18 cellular contexts compared by ENCODE assay signal in genomic region chr17:57856792-57857620, GRCh38.
"Had no signal": no experiment of that assay in that cellular context is flagged by ENCODE, and none has a peak within 500 bp of the region (broad histone marks: within the 10 kb centered on the region; RNA-seq: fewer than 3 reads in every experiment).

No MANE protein-coding gene starts in this region.

- H3K36me3 ChIP-seq: breast epithelium, esophagus squamous epithelium, uterus had no signal

- H3K27me3 ChIP-seq: breast epithelium, esophagus squamous epithelium, uterus had no signal

- H3K27ac ChIP-seq: breast epithelium, parathyroid adenoma, uterus had no signal

- DNase-seq: activated CD4-positive, CD25-positive, alpha-beta regulatory T cell treated with anti-CD3 and anti-CD28 coated beads, Interleukin-2, amount 50 U/mL, for 72 hours; activated gamma-delta T cell; activated T-cell treated with anti-CD3 and anti-CD28 coated beads, Interleukin-2, amount 50 U/mL, for 24 hours; esophagus squamous epithelium; stimulated activated CD4-positive, alpha-beta T cell treated with anti-CD3 and anti-CD28 coated beads, Interleukin-12 subunit alpha, Interleukin-12 subunit beta, amount 100 ng/mL, for 4 hours; T-helper 17 cell had no signal

- H3K4me3 Mint-ChIP-seq: activated CD4-positive, alpha-beta memory T cell treated with anti-CD3 and anti-CD28 coated beads, Interleukin-2, amount 10 ng/mL, durations not matched to agents 7 days and 5 days; activated CD4-positive, alpha-beta T cell treated with anti-CD3 and anti-CD28 coated beads, Interleukin-2, amount 10 ng/mL, durations not matched to agents 24 days and 14 days; activated naive CD4-positive, alpha-beta T cell treated with anti-CD3 and anti-CD28 coated beads, Interleukin-2, amount 50 U/mL, for 24 hours; activated naive CD8-positive, alpha-beta T cell treated with anti-CD3 and anti-CD28 coated beads, Interleukin-2, amount 50 U/mL, for 24 hours; activated T-cell treated with anti-CD3 and anti-CD28 coated beads, Interleukin-2, amount 50 U/mL, for 24 hours; central memory CD8-positive, alpha-beta T cell; dendritic cell treated with granulocyte-macrophage colony-stimulating factor and Interleukin-4, amounts not matched to agents 40 ng/mL and 50 ng/mL, for 4 days; naive thymus-derived CD4-positive, alpha-beta T cell; T-helper 17 cell; type B pancreatic cell had no signal

- H3K36me3 Mint-ChIP-seq: activated naive CD4-positive, alpha-beta T cell treated with anti-CD3 and anti-CD28 coated beads, Interleukin-2, amount 50 U/mL, for 24 hours; type B pancreatic cell had no signal

- H3K27ac Mint-ChIP-seq: activated CD4-positive, alpha-beta memory T cell treated with anti-CD3 and anti-CD28 coated beads, Interleukin-2, amount 10 ng/mL, durations not matched to agents 7 days and 5 days; activated CD4-positive, alpha-beta T cell treated with anti-CD3 and anti-CD28 coated beads, Interleukin-2, amount 10 ng/mL, durations not matched to agents 24 days and 14 days; activated naive CD4-positive, alpha-beta T cell treated with anti-CD3 and anti-CD28 coated beads, Interleukin-2, amount 50 U/mL, for 24 hours; activated naive CD8-positive, alpha-beta T cell treated with anti-CD3 and anti-CD28 coated beads, Interleukin-2, amount 50 U/mL, for 24 hours; activated T-cell treated with anti-CD3 and anti-CD28 coated beads, Interleukin-2, amount 50 U/mL, for 24 hours; dendritic cell treated with granulocyte-macrophage colony-stimulating factor and Interleukin-4, amounts not matched to agents 40 ng/mL and 50 ng/mL, for 4 days; naive thymus-derived CD4-positive, alpha-beta T cell; T-helper 17 cell; type B pancreatic cell had no signal

- H3K9me3 Mint-ChIP-seq: activated CD4-positive, alpha-beta memory T cell treated with anti-CD3 and anti-CD28 coated beads, Interleukin-2, amount 10 ng/mL, durations not matched to agents 7 days and 5 days; activated CD4-positive, alpha-beta T cell treated with anti-CD3 and anti-CD28 coated beads, Interleukin-2, amount 10 ng/mL, durations not matched to agents 24 days and 14 days; activated naive CD4-positive, alpha-beta T cell treated with anti-CD3 and anti-CD28 coated beads, Interleukin-2, amount 50 U/mL, for 24 hours; activated naive CD8-positive, alpha-beta T cell treated with anti-CD3 and anti-CD28 coated beads, Interleukin-2, amount 50 U/mL, for 24 hours; activated T-cell treated with anti-CD3 and anti-CD28 coated beads, Interleukin-2, amount 50 U/mL, for 24 hours; central memory CD8-positive, alpha-beta T cell; dendritic cell treated with granulocyte-macrophage colony-stimulating factor and Interleukin-4, amounts not matched to agents 40 ng/mL and 50 ng/mL, for 4 days; naive thymus-derived CD4-positive, alpha-beta T cell; neural crest cell; type B pancreatic cell had no signal

- H3K9ac ChIP-seq: parathyroid adenoma had no signal

- H3K4me3 ChIP-seq: breast epithelium, esophagus squamous epithelium, uterus had no signal

- H2AFZ ChIP-seq: parathyroid adenoma had no signal

- H3K9me3 ChIP-seq: breast epithelium, esophagus squamous epithelium, uterus had no signal
